In the genomic region with DNA sequence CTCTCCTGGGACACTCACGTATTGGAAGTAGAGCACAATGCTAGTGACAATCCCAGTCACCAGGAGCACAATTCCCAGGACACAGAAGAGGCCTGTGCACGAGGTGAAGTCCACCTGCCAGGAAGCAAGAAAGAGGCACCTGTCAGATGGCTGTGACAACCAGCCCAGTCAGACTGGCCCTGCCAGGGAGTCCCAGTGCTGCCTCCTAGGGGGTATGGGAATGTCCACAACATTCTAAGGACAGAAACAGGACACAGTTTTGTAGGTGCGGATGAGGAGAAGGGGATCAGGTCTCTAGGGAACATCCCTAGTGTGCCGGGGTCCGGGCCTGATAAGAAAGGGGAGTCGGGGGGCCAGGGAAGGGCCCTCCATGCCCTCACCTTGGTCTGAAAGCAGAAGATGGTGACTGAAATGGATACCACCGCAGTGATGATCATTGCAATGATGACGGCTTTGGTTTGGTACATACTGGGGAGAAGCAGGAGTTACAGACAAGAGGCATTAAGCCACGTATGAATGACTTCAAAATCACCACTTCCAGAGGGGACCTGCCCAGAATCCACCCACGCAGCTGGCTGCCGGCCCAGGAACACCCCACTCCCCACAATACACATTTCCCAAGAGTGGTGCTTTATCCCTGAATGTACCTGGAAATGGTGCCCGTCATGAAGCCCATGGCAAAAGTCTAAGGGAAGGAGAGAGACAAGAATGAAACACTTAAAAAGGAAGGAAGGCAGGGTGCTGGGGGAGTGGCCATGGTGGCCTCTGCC, we compare ENCODE assay signal across 14 cellular contexts. TPM values are rescaled to one million over a fixed set of nuclear protein-coding genes. Genes with fewer than 3 reads are reported as not detected.
A peak's percentile ranks its signal among the peaks of the same experiment; 100 is the strongest.
DNase-seq lines count a peak whose midpoint lies in the region; ATAC-seq and TF ChIP-seq lines count a peak whose summit lies in the region.
"Had no signal": no experiment of that assay in that cellular context is flagged by ENCODE, and none has a peak within 500 bp of the region (broad histone marks: within the 10 kb centered on the region; RNA-seq: fewer than 3 reads in every experiment).

No MANE protein-coding gene starts in this region.

- DNase-seq in activated T-cell treated with anti-CD3 and anti-CD28 coated beads, Interleukin-2, amount 50 U/mL, for 24 hours: no peak
- DNase-seq in activated T-cell treated with anti-CD3 and anti-CD28 coated beads for 4 hours (no peak), activated B cell treated with CpG ODN at 0.5 μM for 24 hours (no peak), esophagus squamous epithelium (lab: John Stamatoyannopoulos, UW) (no peak), glutamatergic neuron (no peak), sciatic nerve (ENCODE audit: low spot score) (no peak)
- DNase-seq: activated CD4-positive, alpha-beta T cell treated with anti-CD3 and anti-CD28 coated beads for 4 hours; anterior cingulate cortex; left lung; MG63; NCI-H526 treated with DMSO at 0.1 percent for 48 hours; SIG-M5 had no signal

- no peaks in the 10 kb centered on the region for H3K27me3 Mint-ChIP-seq in activated T-cell treated with anti-CD3 and anti-CD28 coated beads, Interleukin-2, amount 50 U/mL, for 24 hours
- H3K27me3 Mint-ChIP-seq in activated B cell treated with CpG ODN at 0.5 μM for 24 hours (no peaks in the 10 kb centered on the region), glutamatergic neuron (ENCODE audit: unreplicated experiment) (peaks cover 10% of the 10 kb centered on the region)

- H3K9ac ChIP-seq in stomach smooth muscle (ENCODE audit: low read length in 2 of 2): no peak overlapping the region

- intact Hi-C loops in activated B cell treated with CpG ODN at 0.5 μM for 24 hours (cut with micrococcal nuclease): no loop called here
- intact Hi-C loops in esophagus squamous epithelium (cut with DNase I): no loop called here
- intact Hi-C loops in sciatic nerve (cut with DNase I): no loop called here

- H3K27me3 ChIP-seq in esophagus squamous epithelium (no peaks in the 10 kb centered on the region), stomach smooth muscle (ENCODE audit: control insufficient read depth in 1 of 2, insufficient read depth in 2 of 2, low read length in 2 of 2) (no peaks in the 10 kb centered on the region)
- H3K27me3 ChIP-seq: left lung, MG63 had no signal

- POLR2A ChIA-PET in activated B cell treated with CpG ODN at 0.5 μM for 24 hours (lab: Charles Lee): interaction anchor here (0.6 kb wide), 1 partner anchor 22 kb away, joined by 3 read pairs; no protein-coding TSS in a partner anchor

- H3K27ac ChIP-seq in esophagus squamous epithelium (peak overlapping the region; percentile 18 to 89 (median 48)), stomach smooth muscle (ENCODE audit: low read length) (peak overlapping the region; percentile 24)

- WGBS in esophagus squamous epithelium, 2 donors: 72 to 79% methylated on average over 8 to 10 of the region's 12 CpGs

- ATAC-seq in activated B cell treated with CpG ODN at 0.5 μM for 24 hours (ENCODE audit: low read depth) (no peak), HG03280 (IDR thresholded peaks at IDR 0.05; ENCODE audit: unreplicated experiment) (no peak), sciatic nerve (no peak)
- ATAC-seq: left lung had no signal

- no peak overlapping the region for H3K4me3 Mint-ChIP-seq in activated T-cell treated with anti-CD3 and anti-CD28 coated beads, Interleukin-2, amount 50 U/mL, for 24 hours
- H3K4me3 Mint-ChIP-seq in activated B cell treated with CpG ODN at 0.5 μM for 24 hours: no peak overlapping the region
- no peak overlapping the region for H3K4me3 Mint-ChIP-seq in glutamatergic neuron (ENCODE audit: unreplicated experiment)

- H3K9me3 ChIP-seq in esophagus squamous epithelium: no peaks in the 10 kb centered on the region
- H3K9me3 ChIP-seq in stomach smooth muscle (ENCODE audit: control insufficient read depth in 2 of 2, low read length in 2 of 2): no peaks in the 10 kb centered on the region
- H3K9me3 ChIP-seq: left lung, MG63 had no signal

- TF ChIP-seq CTCF in activated B cell treated with CpG ODN at 0.5 μM for 24 hours (IDR thresholded peaks at IDR 0.05) (no peak), esophagus squamous epithelium (IDR thresholded peaks at IDR 0.05) (no peak), glutamatergic neuron (IDR thresholded peaks at IDR 0.05; ENCODE audit: partially characterized antibody, unreplicated experiment) (no peak)

- H3K4me1 ChIP-seq in esophagus squamous epithelium (peaks cover 19 to 82% (median 31%) of the 10 kb centered on the region in 3 donors), stomach smooth muscle (ENCODE audit: control insufficient read depth, insufficient read depth, low read length) (peaks cover 35% of the 10 kb centered on the region)

- CTCF ChIA-PET in activated B cell treated with CpG ODN at 0.5 μM for 24 hours (lab: Charles Lee): interaction anchor here (7.5 kb wide), 1 partner anchor 12 kb away, joined by 138 read pairs; the partner anchor contains the start of gene TMBIM1

- peaks cover 78 to 90% (median 80%) of the 10 kb centered on the region in 3 donors for H3K36me3 ChIP-seq in esophagus squamous epithelium
- peaks cover 68% of the 10 kb centered on the region in 2 donors for H3K36me3 ChIP-seq in stomach smooth muscle (ENCODE audit: control insufficient read depth in 2 of 2, insufficient read depth in 2 of 2, low read length in 2 of 2)

- peaks cover 13% of the 10 kb centered on the region for H3K4me1 Mint-ChIP-seq in activated T-cell treated with anti-CD3 and anti-CD28 coated beads, Interleukin-2, amount 50 U/mL, for 24 hours (ENCODE audit: low read depth)
- peaks cover 29% of the 10 kb centered on the region for H3K4me1 Mint-ChIP-seq in activated B cell treated with CpG ODN at 0.5 μM for 24 hours
- peaks cover 27% of the 10 kb centered on the region for H3K4me1 Mint-ChIP-seq in glutamatergic neuron (ENCODE audit: low read depth, unreplicated experiment)

- no peak overlapping the region for H3K4me3 ChIP-seq in esophagus squamous epithelium
- H3K4me3 ChIP-seq in stomach smooth muscle (ENCODE audit: low read length in 2 of 2): no peak overlapping the region
- H3K4me3 ChIP-seq: left lung, MG63 had no signal

- peaks cover 93% of the 10 kb centered on the region for H3K36me3 Mint-ChIP-seq in activated T-cell treated with anti-CD3 and anti-CD28 coated beads, Interleukin-2, amount 50 U/mL, for 24 hours (ENCODE audit: low read depth)
- H3K36me3 Mint-ChIP-seq in activated B cell treated with CpG ODN at 0.5 μM for 24 hours (ENCODE audit: low read depth) (peaks cover 80% of the 10 kb centered on the region), glutamatergic neuron (ENCODE audit: unreplicated experiment) (no peaks in the 10 kb centered on the region)

- TF ChIP-seq POLR2A in esophagus squamous epithelium (IDR thresholded peaks at IDR 0.05): no peak

- peak overlapping the region; percentile 67 for H3K27ac Mint-ChIP-seq in activated T-cell treated with anti-CD3 and anti-CD28 coated beads, Interleukin-2, amount 50 U/mL, for 24 hours
- peak overlapping the region; percentile 41 for H3K27ac Mint-ChIP-seq in activated B cell treated with CpG ODN at 0.5 μM for 24 hours
- H3K27ac Mint-ChIP-seq in glutamatergic neuron (ENCODE audit: unreplicated experiment): no peak overlapping the region

- no peaks in the 10 kb centered on the region for H3K9me3 Mint-ChIP-seq in activated T-cell treated with anti-CD3 and anti-CD28 coated beads, Interleukin-2, amount 50 U/mL, for 24 hours
- H3K9me3 Mint-ChIP-seq in activated B cell treated with CpG ODN at 0.5 μM for 24 hours: no peaks in the 10 kb centered on the region
- H3K9me3 Mint-ChIP-seq in glutamatergic neuron (ENCODE audit: unreplicated experiment): peaks cover 9% of the 10 kb centered on the region

RNA-seq across cellular contexts. Expression of gene PNKD, which starts 6.9 kb away (rescaled TPM):
- total RNA-seq in activated B cell treated with CpG ODN at 0.5 μM for 24 hours: 21.0 and 23.7 TPM in 2 replicates
- 10 to 100 TPM; 19.7 to 34.3 (median 28.0) TPM for total RNA-seq in esophagus squamous epithelium
- 44.2 TPM for total RNA-seq in glutamatergic neuron (ENCODE audit: unreplicated experiment)
- 56.3 TPM for total RNA-seq in sciatic nerve

RNA-seq across cellular contexts. Expression of gene AAMP, which starts 7.2 kb away (rescaled TPM):
- total RNA-seq in activated B cell treated with CpG ODN at 0.5 μM for 24 hours (63.4 and 63.6 TPM in 2 replicates), esophagus squamous epithelium (100 to 1,000 TPM in 3 of 4 donors, 10 to 100 TPM in 1; 97.9 to 136 (median 118) TPM), glutamatergic neuron (ENCODE audit: unreplicated experiment) (64.6 TPM), sciatic nerve (59.9 TPM)

RNA-seq across cellular contexts. Expression of gene TMBIM1, which starts 15.1 kb away (rescaled TPM):
- 40.7 and 45.0 TPM in 2 replicates for total RNA-seq in activated B cell treated with CpG ODN at 0.5 μM for 24 hours
- total RNA-seq in esophagus squamous epithelium: 100 to 1,000 TPM; 238 to 342 (median 275) TPM
- 1.8 TPM for total RNA-seq in glutamatergic neuron (ENCODE audit: unreplicated experiment)
- 211 TPM for total RNA-seq in sciatic nerve

RNA-seq across cellular contexts. Expression of gene GPBAR1, which starts 16.4 kb away (rescaled TPM):
- total RNA-seq in activated B cell treated with CpG ODN at 0.5 μM for 24 hours: 0.67 and 0.81 TPM in 2 replicates
- 1 to 10 TPM in 1 of 4 donors, under 1 TPM in 2, not detected in 1; 0.26 to 1.3 (median 0.31) TPM for total RNA-seq in esophagus squamous epithelium
- 1.6 TPM for total RNA-seq in glutamatergic neuron (ENCODE audit: unreplicated experiment)
- 0.94 TPM for total RNA-seq in sciatic nerve

Comparison
In these comparisons a context has a peak if more than half of its experiments do, and no peak if none do; other contexts are left out.
1. RNA of gene TMBIM1, which starts 15.1 kb away (total RNA-seq): 238 to 342 TPM in esophagus squamous epithelium, 211 TPM in sciatic nerve (single experiment) and 40.7 to 45.0 TPM in activated B cell treated with CpG ODN at 0.5 μM for 24 hours; 1.8 TPM in glutamatergic neuron (single experiment); every median in the first group is over 10 times any median in the second.